Comparison of ENCODE assay signal across 23 cellular contexts in genomic region chr21:38314534-38314933, GRCh38. TPM values are rescaled to one million over a fixed set of nuclear protein-coding genes. Genes with fewer than 3 reads are reported as not detected.
DNase-seq lines count a peak whose midpoint lies in the region; ATAC-seq and TF ChIP-seq lines count a peak whose summit lies in the region.
"Had no signal": no experiment of that assay in that cellular context is flagged by ENCODE, and none has a peak within 500 bp of the region (broad histone marks: within the 10 kb centered on the region; RNA-seq: fewer than 3 reads in every experiment).

No MANE protein-coding gene starts in this region.

- H4K8ac ChIP-seq in mesenchymal stem cell (ENCODE audit: low read length): no peak overlapping the region

- peak; percentile 41 for DNase-seq in CD1c-positive myeloid dendritic cell (ENCODE audit: extremely low spot score)
- DNase-seq in coronary artery (ENCODE audit: low spot score): peak; percentile 38
- no peak for DNase-seq in mesenchymal stem cell
- no peak for DNase-seq in thyroid gland
- DNase-seq in NCI-H187 treated with DMSO at 0.1 percent for 48 hours (lab: John Stamatoyannopoulos, UW): no peak
- no peak for DNase-seq in NCI-H748 (lab: John Stamatoyannopoulos, UW; ENCODE audit: unreplicated experiment)
- DNase-seq in cerebellar cortex (ENCODE audit: low spot score): no peak
- DNase-seq: H7, KG1, MV-4-11, NCI-H1105 treated with DMSO at 0.1 percent for 48 hours, NCI-H1694, NCI-H2081 treated with DMSO at 0.1 percent for 48 hours, NCI-H2171 treated with DMSO at 0.1 percent for 48 hours, NCI-H524 treated with DMSO at 0.1 percent for 48 hours, OCI-M1, Right ventricle myocardium superior had no signal

- TF ChIP-seq CTCF in coronary artery (IDR thresholded peaks at IDR 0.05) (no peak), thyroid gland (IDR thresholded peaks at IDR 0.05) (no peak)

- no peak overlapping the region for H2BK120ac ChIP-seq in mesenchymal stem cell (ENCODE audit: low read depth, low read length)

- H2BK5ac ChIP-seq in mesenchymal stem cell (ENCODE audit: low read depth, low read length, poor library complexity, severe bottlenecking): peak overlapping the region; percentile 99

- H3K36me3 ChIP-seq in mesenchymal stem cell (ENCODE audit: control insufficient read depth in 1 of 2, insufficient read depth in 2 of 2, low read depth in 1 of 2, low read length in 2 of 2) (no peaks in the 10 kb centered on the region), thyroid gland (no peaks in the 10 kb centered on the region)

- H3K14ac ChIP-seq in mesenchymal stem cell (ENCODE audit: low read length in 2 of 2): no peak overlapping the region

- H3K79me1 ChIP-seq in mesenchymal stem cell (replicated peaks; ENCODE audit: low read length, poor library complexity, severe bottlenecking): no peaks in the 10 kb centered on the region

- peak overlapping the region; percentile 72 for H3K9ac ChIP-seq in mesenchymal stem cell (ENCODE audit: low read length)

- intact Hi-C loops in thyroid gland (cut with DNase I): no loop called here

- H2AFZ ChIP-seq in mesenchymal stem cell (ENCODE audit: low read depth, low read length): no peak overlapping the region

- no peak overlapping the region for H4K91ac ChIP-seq in mesenchymal stem cell (ENCODE audit: low read length)

- H3K4me1 ChIP-seq in mesenchymal stem cell (ENCODE audit: control insufficient read depth, insufficient read depth, low read depth, low read length) (peaks cover 17% of the 10 kb centered on the region), thyroid gland (peaks cover 40 to 56% of the 10 kb centered on the region in 2 donors)

- no peak overlapping the region for H3K4me2 ChIP-seq in mesenchymal stem cell (ENCODE audit: low read length, poor library complexity, severe bottlenecking)

- H3K27ac ChIP-seq in coronary artery (no peak overlapping the region), mesenchymal stem cell (ENCODE audit: low read length, poor library complexity, severe bottlenecking) (peak overlapping the region; percentile 100), thyroid gland (peak overlapping the region; percentile 60 to 64 (median 61))
- H3K27ac ChIP-seq: C4-2B, HL-60 had no signal

- H3K23ac ChIP-seq in mesenchymal stem cell (ENCODE audit: low read length in 2 of 2): peak overlapping the region in 1 of 2 experiments; percentile 72

- H3K9me3 ChIP-seq in mesenchymal stem cell (ENCODE audit: control insufficient read depth, low read length) (no peaks in the 10 kb centered on the region), thyroid gland (no peaks in the 10 kb centered on the region)

- no peak overlapping the region for H3K4ac ChIP-seq in mesenchymal stem cell (ENCODE audit: low read depth in 1 of 2, low read length in 2 of 2)

- no peak for ATAC-seq in GM21786 (IDR thresholded peaks at IDR 0.05; ENCODE audit: unreplicated experiment)
- ATAC-seq: HepG2 had no signal

- H3K18ac ChIP-seq in mesenchymal stem cell (ENCODE audit: low read depth in 1 of 2, low read length in 2 of 2): peak overlapping the region in 1 of 2 experiments; percentile 61

- no peak overlapping the region for H3K4me3 ChIP-seq in coronary artery
- no peak overlapping the region for H3K4me3 ChIP-seq in mesenchymal stem cell (ENCODE audit: insufficient read depth in 1 of 2, low read depth in 1 of 2, low read length in 2 of 2)
- H3K4me3 ChIP-seq in thyroid gland (replicated peaks in 1 of 3): no peak overlapping the region

- H2AK5ac ChIP-seq in mesenchymal stem cell (ENCODE audit: low read length, severe bottlenecking): peak overlapping the region; percentile 100

- peak overlapping the region in 1 of 2 experiments; percentile 21 for H2BK12ac ChIP-seq in mesenchymal stem cell (ENCODE audit: low read length in 2 of 2)

- 71% methylated on average over 4 of the region's 4 CpGs for WGBS in mesenchymal stem cell
- 79 to 85% methylated on average over 4 of the region's 4 CpGs for WGBS in thyroid gland, 2 donors

- no peak overlapping the region for H2BK15ac ChIP-seq in mesenchymal stem cell (ENCODE audit: low read depth, poor library complexity, severe bottlenecking)

- TF ChIP-seq POLR2A in thyroid gland (IDR thresholded peaks at IDR 0.05): no peak

- H3K27me3 ChIP-seq in mesenchymal stem cell (ENCODE audit: control insufficient read depth in 1 of 2, insufficient read depth in 1 of 2, low read length in 2 of 2) (no peaks in the 10 kb centered on the region), thyroid gland (no peaks in the 10 kb centered on the region)

RNA-seq across cellular contexts. Expression of gene KCNJ15, which starts 57.7 kb away (rescaled TPM):
- polyA plus RNA-seq in mesenchymal stem cell (2013, experiment 1 of 2): 0.99 TPM
- 1.00 TPM for polyA plus RNA-seq in mesenchymal stem cell (2013, experiment 2 of 2)
- 10 to 100 TPM; 29.2 to 71.2 (median 59.5) TPM for total RNA-seq in thyroid gland
- total RNA-seq: H7, HepG2, HT-29, SK-MEL-5 had no signal
- polyA plus RNA-seq: HepG2 had no signal

Comparison
In these comparisons a context has a peak if more than half of its experiments do, and no peak if none do; other contexts are left out.
1. DNase-seq: peak in CD1c-positive myeloid dendritic cell (single experiment) and coronary artery (single experiment); none in mesenchymal stem cell (single experiment), thyroid gland (0 of 2), NCI-H187 treated with DMSO at 0.1 percent for 48 hours (single experiment), NCI-H748 (single experiment) and cerebellar cortex (single experiment).
2. H3K27ac ChIP-seq: peak in mesenchymal stem cell (single experiment) and thyroid gland (3 of 3); none in coronary artery (0 of 2).